ENCODE assay signal across 26 cellular contexts in the genomic region with DNA sequence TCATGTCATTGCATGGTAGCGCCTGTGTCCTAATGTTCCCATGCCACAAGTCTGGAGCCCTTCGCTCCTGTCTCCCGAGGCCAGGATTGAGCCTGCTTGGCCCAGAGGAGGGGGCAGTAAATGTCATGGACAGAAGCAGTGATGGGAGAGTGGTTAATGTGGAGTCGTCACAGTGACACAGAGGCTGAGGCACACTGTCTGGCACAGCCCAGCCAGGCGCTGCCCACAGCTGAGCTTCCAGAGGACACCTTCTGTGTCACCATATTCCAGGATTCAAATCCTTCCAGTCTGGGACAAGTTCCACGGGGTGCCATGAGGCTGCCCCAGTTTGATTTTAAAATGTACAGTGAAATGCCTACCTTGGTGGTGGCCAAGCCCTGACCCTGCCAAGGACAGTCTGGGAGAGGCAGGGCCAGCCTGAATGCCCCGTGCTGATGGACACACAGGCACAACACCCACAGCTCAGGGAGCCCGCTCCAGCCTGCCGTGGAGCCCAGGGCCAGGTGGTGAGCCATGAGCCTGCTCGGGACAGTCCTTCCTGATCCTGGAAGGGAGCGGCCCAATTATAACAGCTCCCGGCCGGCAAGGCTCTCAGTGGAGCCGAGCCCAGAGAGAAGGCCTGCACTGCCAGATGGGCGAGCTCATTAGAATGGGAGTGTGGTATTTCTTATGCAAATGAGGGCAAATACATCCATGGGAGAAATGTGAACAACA.
"Had no signal": no experiment of that assay in that cellular context is flagged by ENCODE, and none has a peak within 500 bp of the region (broad histone marks: within the 10 kb centered on the region; RNA-seq: fewer than 3 reads in every experiment).

No MANE protein-coding gene starts in this region.

- H3K36me3 ChIP-seq: ascending aorta, brain microvascular endothelial cell, heart left ventricle, lower lobe of right lung, neutrophil, ovary, right atrium auricular region, tibial nerve had no signal

- H3K27me3 ChIP-seq: ascending aorta, brain microvascular endothelial cell, neutrophil, ovary, right atrium auricular region, tibial nerve had no signal

- H3K9me3 ChIP-seq: ascending aorta, lower lobe of right lung, neutrophil, ovary, right atrium auricular region had no signal

- H3K4me3 ChIP-seq: ascending aorta, heart left ventricle, lower lobe of right lung, ovary, right atrium auricular region, tibial nerve had no signal

- H3K27ac ChIP-seq: ascending aorta, brain microvascular endothelial cell, heart left ventricle, lower lobe of right lung, neutrophil, ovary, right atrium auricular region, tibial nerve had no signal

- DNase-seq: activated CD4-positive, alpha-beta T cell treated with anti-CD3 and anti-CD28 coated beads for 4 hours; activated CD4-positive, alpha-beta T cell treated with anti-CD3 and anti-CD28 coated beads, Interleukin-2, amount 50 U/mL, for 48 hours; activated CD8-positive, alpha-beta memory T cell treated with anti-CD3 and anti-CD28 coated beads for 24 hours; activated effector memory CD4-positive, alpha-beta T cell treated with Interleukin-2 at 50 U/mL for 16 hours; activated naive CD4-positive, alpha-beta T cell treated with Interleukin-2 at 50 U/mL for 16 hours; activated naive CD8-positive, alpha-beta T cell treated with anti-CD3 and anti-CD28 coated beads for 36 hours; brain microvascular endothelial cell; endodermal cell; foreskin fibroblast; heart left ventricle; immature natural killer cell; kidney glomerular epithelial cell; lower lobe of right lung; mesenchymal stem cell; ovary; stimulated activated CD4-positive, alpha-beta T cell treated with anti-CD3 and anti-CD28 coated beads, Interleukin-15, amount 100 ng/mL, for 24 hours; stimulated activated CD4-positive, alpha-beta T cell treated with anti-CD3 and anti-CD28 coated beads, Interleukin-2, amount 100 ng/mL, for 24 hours; stimulated activated naive CD4-positive, alpha-beta T cell; T-helper 1 cell had no signal

- H3K4me1 ChIP-seq: ascending aorta, heart left ventricle, lower lobe of right lung, right atrium auricular region, tibial nerve had no signal

- FAIRE-seq: urothelium cell line had no signal

- ATAC-seq: esophagus mucosa, left lobe of liver had no signal
